In genomic region chr3:20043398-20043797, GRCh38 we compare ENCODE assay signal across 8 cellular contexts. TPM values are rescaled to one million over a fixed set of nuclear protein-coding genes. Genes with fewer than 3 reads are reported as not detected.
A peak's percentile ranks its signal among the peaks of the same experiment; 100 is the strongest.
DNase-seq lines count a peak whose midpoint lies in the region; ATAC-seq and TF ChIP-seq lines count a peak whose summit lies in the region.

No MANE protein-coding gene starts in this region.

- no peaks in the 10 kb centered on the region for H3K9me3 ChIP-seq in BE2C

- H3K36me3 ChIP-seq in BE2C: no peaks in the 10 kb centered on the region

- H3K4me3 ChIP-seq in BE2C (ENCODE audit: low read depth, low read length) (no peak overlapping the region), skin epidermis (peak overlapping the region in 2 of 7 experiments; percentile 10 to 19)

- no peak for TF ChIP-seq CTCF in BE2C (IDR thresholded peaks at IDR 0.05; ENCODE audit: low read depth, low read length)

- DNase-seq in BE2C (peak; percentile 24), MV-4-11 (lab: John Stamatoyannopoulos, UW) (peak; percentile 50), left cardiac atrium (peak; percentile 93), foreskin melanocyte (no peak)
- peak; percentile 47 for DNase-seq in activated effector memory CD4-positive, alpha-beta T cell treated with Interleukin-2 at 50 U/mL for 16 hours

- H3K27ac ChIP-seq in skin epidermis: peak overlapping the region in 19 of 21 experiments; percentile 12 to 97 (median 76)

- H3K4me1 ChIP-seq in BE2C: no peaks in the 10 kb centered on the region; the same call in 1 of the 2 replicates

- ATAC-seq in GM21381 (IDR thresholded peaks at IDR 0.05; ENCODE audit: unreplicated experiment) (peak; percentile 21), left cardiac atrium (peak; percentile 2 to 26), HG02571 (IDR thresholded peaks at IDR 0.05; ENCODE audit: unreplicated experiment) (no peak)

- no peaks in the 10 kb centered on the region for H3K27me3 ChIP-seq in BE2C

- intact Hi-C loops in left cardiac atrium (cut with DNase I): loop anchor here in 1 of 2 donors (5.0 kb wide), 1 partner anchor 39 kb away; no protein-coding TSS in a partner anchor

RNA-seq across cellular contexts. Expression of gene KAT2B, which starts 3.2 kb away (rescaled TPM):
- polyA plus RNA-seq in BE2C (2012; ENCODE audit: insufficient read depth, insufficient read length, low read depth): 4.1 TPM
- total RNA-seq in left cardiac atrium: 10 to 100 TPM; 59.8 to 73.3 TPM

RNA-seq across cellular contexts. Expression of gene PP2D1, which starts 31.3 kb away (rescaled TPM):
- polyA plus RNA-seq in BE2C (2012; ENCODE audit: insufficient read depth, insufficient read length, low read depth): not detected
- not detected for total RNA-seq in left cardiac atrium
